22 cellular contexts compared by ENCODE assay signal in genomic region chr10:61839911-61840310, GRCh38.
DNase-seq lines count a peak whose midpoint lies in the region; ATAC-seq, FAIRE-seq and TF ChIP-seq lines count a peak whose summit lies in the region.
"Had no signal": no experiment of that assay in that cellular context is flagged by ENCODE, and none has a peak within 500 bp of the region (broad histone marks: within the 10 kb centered on the region; RNA-seq: fewer than 3 reads in every experiment).

No MANE protein-coding gene starts in this region.

- H3K4me2 ChIP-seq in K562 (ENCODE audit: insufficient read depth, low read length): no peak overlapping the region
- H3K4me2 ChIP-seq: A549; BLaER1 treated with 17β-estradiol and CSF1 and Interleukin-3, amounts not matched to agents 10 nM and 100 nM had no signal

- no peak overlapping the region for H3K27ac ChIP-seq in K562 (ENCODE audit: extremely low read depth, low read depth, low read length)
- H3K27ac ChIP-seq: A549; BLaER1 treated with 17β-estradiol and CSF1 and Interleukin-3, amounts not matched to agents 10 nM and 100 nM; HL-60; SK-N-MC had no signal

- no peak for TF ChIP-seq RAD21 in K562 (CRISPR knock-in tag; conservative IDR thresholded peaks at IDR 0.05 in 1 of 2, IDR thresholded peaks at IDR 0.05 in 1 of 2)

- H4K20me1 ChIP-seq in K562 (replicated peaks; ENCODE audit: control insufficient read depth, insufficient read depth, low read length): no peaks in the 10 kb centered on the region
- H4K20me1 ChIP-seq: BLaER1 treated with 17β-estradiol and CSF1 and Interleukin-3, amounts not matched to agents 10 nM and 100 nM had no signal

- no peaks in the 10 kb centered on the region for H3K9me1 ChIP-seq in K562 (ENCODE audit: control insufficient read depth, insufficient read depth, low read length)

- BruUV-seq in K562 (replicated peaks; lab: Mats Ljungman, UMichigan): no TSS peak

- no peak for TF ChIP-seq POLR2A in K562 (conservative IDR thresholded peaks at IDR 0.05)

- H3K36me3 ChIP-seq in K562 (ENCODE audit: control insufficient read depth, insufficient read depth, low read length): no peaks in the 10 kb centered on the region
- H3K36me3 ChIP-seq: BLaER1 treated with 17β-estradiol and CSF1 and Interleukin-3, amounts not matched to agents 10 nM and 100 nM had no signal

- H3K9ac ChIP-seq in K562 (ENCODE audit: insufficient read depth in 1 of 2, low read depth in 2 of 2, low read length in 2 of 2): no peak overlapping the region
- H3K9ac ChIP-seq: BLaER1 treated with 17β-estradiol and CSF1 and Interleukin-3, amounts not matched to agents 10 nM and 100 nM had no signal

- no peak for FAIRE-seq in K562 (lab: Jason Lieb, UNC)
- FAIRE-seq: A549, GM12892, HTR-8/SVneo had no signal

- no peaks in the 10 kb centered on the region for H3K27me3 ChIP-seq in K562 (ENCODE audit: control insufficient read depth in 2 of 2, insufficient read depth in 2 of 2, low read length in 2 of 2)
- H3K27me3 ChIP-seq: BLaER1 treated with 17β-estradiol and CSF1 and Interleukin-3, amounts not matched to agents 10 nM and 100 nM had no signal

- intact Hi-C loops in K562 (cut with micrococcal nuclease): loop anchor here (5.0 to 10.0 kb wide), 6 partner anchors 62 to 1015 kb away; partner anchors contain the start of gene ARID5B

- no peaks in the 10 kb centered on the region for H3K9me3 ChIP-seq in K562 (replicated peaks; ENCODE audit: control insufficient read depth, insufficient read depth, low read depth, low read length)
- H3K9me3 ChIP-seq: A549; BLaER1 treated with 17β-estradiol and CSF1 and Interleukin-3, amounts not matched to agents 10 nM and 100 nM had no signal

- TF ChIP-seq EP300 in K562 (IDR thresholded peaks at IDR 0.05; ENCODE audit: low read length): no peak

- CTCF ChIA-PET in K562 (lab: Yijun Ruan, JAX; ENCODE audit: low intra/inter-chr PET ratio): no interaction called here

- ATAC-seq in K562 (no peak), left lobe of liver (peak; percentile 38), GM18907 (IDR thresholded peaks at IDR 0.05; ENCODE audit: unreplicated experiment) (no peak)
- ATAC-seq: A549, Right ventricle myocardium inferior had no signal

- H3K4me1 ChIP-seq in K562 (replicated peaks in 1 of 2; ENCODE audit: control insufficient read depth in 2 of 2, insufficient read depth in 2 of 2, low read length in 2 of 2): peaks cover 3 to 33% of the 10 kb centered on the region in 2 experiments; a peak in 4 of 5 replicates

- POLR2A ChIA-PET in K562 (lab: Yijun Ruan, JAX): interaction anchor here (0.6 kb wide), 1 partner anchor 363 kb away, joined by 3 read pairs; no protein-coding TSS in a partner anchor

- peak overlapping the region; percentile 60 for H2AFZ ChIP-seq in K562 (ENCODE audit: low read depth, low read length)

- DNase-seq in LNCaP clone FGC (ENCODE audit: low read depth): peak; percentile 38
- no peak for DNase-seq in K562 (ENCODE audit: extremely low read depth in 1 of 4, low spot score in 3 of 4)
- no peak for DNase-seq in left lobe of liver (ENCODE audit: low spot score)
- DNase-seq in renal cortical epithelial cell (ENCODE audit: low read depth): peak; percentile 63
- no peak for DNase-seq in activated CD4-positive, alpha-beta T cell treated with anti-CD3 and anti-CD28 coated beads, Interleukin-2, amount 50 U/mL, for 4 hours
- no peak for DNase-seq in GOT3 (lab: John Stamatoyannopoulos, UW)
- no peak for DNase-seq in central memory CD4-positive, alpha-beta T cell
- DNase-seq: CD8-positive, alpha-beta memory T cell; GF-D8; H7; NCI-H146; NCI-H2081 treated with DMSO at 0.1 percent for 48 hours; NCI-H510A; NCI-H82 had no signal

- TF ChIP-seq CTCF in LNCaP clone FGC (IDR thresholded peaks at IDR 0.05; ENCODE audit: control insufficient read depth, extremely low read depth, insufficient read depth) (no peak), K562 (IDR thresholded peaks at IDR 0.05 in 2 of 3, conservative IDR thresholded peaks at IDR 0.05 in 1 of 3; ENCODE audit: insufficient read depth in 2 of 3, low read depth in 1 of 3, low read length in 3 of 3) (no peak)

- H3K79me2 ChIP-seq in K562 (ENCODE audit: control insufficient read depth, insufficient read depth, low read length): no peaks in the 10 kb centered on the region

- H3K4me3 ChIP-seq in LNCaP clone FGC (ENCODE audit: low read depth, low read length): no peak overlapping the region
- H3K4me3 ChIP-seq in K562: no peak overlapping the region
- H3K4me3 ChIP-seq: A549; BLaER1 treated with 17β-estradiol and CSF1 and Interleukin-3, amounts not matched to agents 10 nM and 100 nM; SK-N-MC had no signal

- 56% methylated on average over 3 of the region's 3 CpGs for WGBS in K562 (ENCODE audit: insufficient coverage, low coverage, missing lambda C conversion rate)

- in situ Hi-C loops in K562 (cut with MboI): no loop called here

TF ChIP-seq in K562, 482 proteins besides CTCF, POLR2A, EP300 and RAD21 (continues in another document):
- TF ChIP-seq FOXK1 (CRISPR knock-in tag; IDR thresholded peaks at IDR 0.05; ENCODE audit: borderline replicate concordance) (no peak), FOXA1 (IDR thresholded peaks at IDR 0.05; ENCODE audit: borderline replicate concordance) (no peak), CGGBP1 (CRISPR knock-in tag; IDR thresholded peaks at IDR 0.05) (no peak), KDM4B (IDR thresholded peaks at IDR 0.05; ENCODE audit: borderline replicate concordance in 2 of 2, low read depth in 1 of 2) (no peak), TFE3 (CRISPR knock-in tag; IDR thresholded peaks at IDR 0.05) (no peak), SMARCA5 (IDR thresholded peaks at IDR 0.05) (no peak), ZBTB49 (CRISPR knock-in tag; IDR thresholded peaks at IDR 0.05; ENCODE audit: borderline replicate concordance) (no peak), ZNF3 (CRISPR knock-in tag; IDR thresholded peaks at IDR 0.05) (no peak), ILF3 (IDR thresholded peaks at IDR 0.05; ENCODE audit: borderline replicate concordance) (no peak), ZNF75A (CRISPR knock-in tag; IDR thresholded peaks at IDR 0.05) (no peak)
- TF ChIP-seq, protein P1, sequence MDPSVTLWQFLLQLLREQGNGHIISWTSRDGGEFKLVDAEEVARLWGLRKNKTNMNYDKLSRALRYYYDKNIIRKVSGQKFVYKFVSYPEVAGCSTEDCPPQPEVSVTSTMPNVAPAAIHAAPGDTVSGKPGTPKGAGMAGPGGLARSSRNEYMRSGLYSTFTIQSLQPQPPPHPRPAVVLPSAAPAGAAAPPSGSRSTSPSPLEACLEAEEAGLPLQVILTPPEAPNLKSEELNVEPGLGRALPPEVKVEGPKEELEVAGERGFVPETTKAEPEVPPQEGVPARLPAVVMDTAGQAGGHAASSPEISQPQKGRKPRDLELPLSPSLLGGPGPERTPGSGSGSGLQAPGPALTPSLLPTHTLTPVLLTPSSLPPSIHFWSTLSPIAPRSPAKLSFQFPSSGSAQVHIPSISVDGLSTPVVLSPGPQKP (CRISPR knock-in tag; IDR thresholded peaks at IDR 0.05): no peak

Comparison
In these comparisons a context has a peak if more than half of its experiments do, and no peak if none do; other contexts are left out.
1. DNase-seq: peak in LNCaP clone FGC (single experiment) and renal cortical epithelial cell (single experiment); none in K562 (0 of 4), left lobe of liver (single experiment), activated CD4-positive, alpha-beta T cell treated with anti-CD3 and anti-CD28 coated beads, Interleukin-2, amount 50 U/mL, for 4 hours (0 of 2), GOT3 (single experiment) and central memory CD4-positive, alpha-beta T cell (single experiment).